8 cellular contexts compared by ENCODE assay signal in the genomic region with DNA sequence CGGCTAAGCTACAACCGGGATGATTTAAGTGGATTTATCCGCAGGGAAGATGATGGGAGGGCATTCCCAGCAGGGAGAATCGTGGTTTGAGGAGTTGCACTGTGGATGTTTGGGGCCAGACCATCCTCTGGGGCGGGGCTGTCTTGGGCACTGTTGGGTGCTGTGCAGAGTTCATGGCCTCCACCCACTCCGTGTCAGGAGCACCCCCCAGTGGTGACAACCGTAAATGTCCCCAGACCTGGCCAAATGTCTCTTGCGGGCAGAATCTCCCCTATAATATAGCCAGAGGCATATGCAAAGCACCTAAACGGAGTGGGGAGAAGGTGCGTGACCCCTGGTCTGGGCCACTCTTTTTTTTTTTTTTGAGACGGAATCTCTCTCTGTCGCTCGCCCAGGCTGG. TPM values are rescaled to one million over a fixed set of nuclear protein-coding genes. Genes with fewer than 3 reads are reported as not detected.
DNase-seq lines count a peak whose midpoint lies in the region; ATAC-seq and TF ChIP-seq lines count a peak whose summit lies in the region.

No MANE protein-coding gene starts in this region.

- H3K4me3 ChIP-seq in GM23248, result no peak overlapping the region
- no peak overlapping the region for H3K4me3 ChIP-seq in breast epithelium
- no peak overlapping the region for H3K4me3 ChIP-seq in mesendoderm (ENCODE audit: low read length)
- no peak overlapping the region for H3K4me3 ChIP-seq in testis

- no peak overlapping the region for H3K56ac ChIP-seq in mesendoderm (ENCODE audit: low read length)

- H3K27ac ChIP-seq in GM23248 (no peak overlapping the region), breast epithelium (peak overlapping the region in 1 of 2 donors; percentile 5), mesendoderm (ENCODE audit: low read depth, low read length) (no peak overlapping the region), testis (no peak overlapping the region)

- TF ChIP-seq CTCF in breast epithelium (IDR thresholded peaks at IDR 0.05), result peak in 2 of 3 donors; percentile 29 to 30
- TF ChIP-seq CTCF in testis (IDR thresholded peaks at IDR 0.05), result peak in 2 of 3 experiments; percentile 42 to 50

- ATAC-seq in HG03520 (IDR thresholded peaks at IDR 0.05; ENCODE audit: unreplicated experiment) (no peak), GM19023 (IDR thresholded peaks at IDR 0.05; ENCODE audit: unreplicated experiment) (no peak)

- no peak overlapping the region for H2AK5ac ChIP-seq in mesendoderm (ENCODE audit: low read length)

- H4K5ac ChIP-seq in mesendoderm (ENCODE audit: low read length), result no peak overlapping the region

- no peaks in the 10 kb centered on the region for H3K79me1 ChIP-seq in mesendoderm (ENCODE audit: low read length)

- H3K27me3 ChIP-seq in GM23248 (replicated peaks; ENCODE audit: insufficient read depth), result no peaks in the 10 kb centered on the region
- no peaks in the 10 kb centered on the region for H3K27me3 ChIP-seq in breast epithelium
- no peaks in the 10 kb centered on the region for H3K27me3 ChIP-seq in mesendoderm (ENCODE audit: insufficient read depth, low read length, poor library complexity)
- no peaks in the 10 kb centered on the region for H3K27me3 ChIP-seq in testis

- no peak overlapping the region for H3K4ac ChIP-seq in mesendoderm (ENCODE audit: low read depth, low read length)

- TF ChIP-seq POLR2A in breast epithelium (IDR thresholded peaks at IDR 0.05), result no peak
- TF ChIP-seq POLR2A in testis (IDR thresholded peaks at IDR 0.05), result no peak

- WGBS in GM23248 (ENCODE audit: low coverage in 1 of 2, low lambda C conversion rate in 2 of 2, missing lambda C conversion rate in 2 of 2), 2 experiments, result 64 to 76% methylated on average over 12 to 13 of the region's 13 CpGs
- WGBS in mesendoderm (ENCODE audit: extremely low coverage, insufficient coverage, low lambda C conversion rate), result no CpG with 5 or more reads among the region's 13 CpGs
- 79 to 82% methylated on average over 13 of the region's 13 CpGs for WGBS in testis, 2 donors

- H3K79me2 ChIP-seq in GM23248 (ENCODE audit: insufficient read depth) (peaks cover 80% of the 10 kb centered on the region), mesendoderm (ENCODE audit: control insufficient read depth, insufficient read depth, low read length) (no peaks in the 10 kb centered on the region)

- no peaks in the 10 kb centered on the region for H4K20me1 ChIP-seq in GM23248 (ENCODE audit: insufficient read depth)

- no peak overlapping the region for H3K18ac ChIP-seq in mesendoderm (ENCODE audit: low read length)

- H2BK15ac ChIP-seq in mesendoderm (replicated peaks; ENCODE audit: low read depth), result no peak overlapping the region

- H3K4me1 ChIP-seq in GM23248 (ENCODE audit: insufficient read depth) (no peaks in the 10 kb centered on the region), breast epithelium (no peaks in the 10 kb centered on the region), mesendoderm (ENCODE audit: control insufficient read depth, low read depth, low read length) (peaks cover 6% of the 10 kb centered on the region), testis (peaks cover 17% of the 10 kb centered on the region)

- no peak overlapping the region for H2BK5ac ChIP-seq in mesendoderm (ENCODE audit: low read length)

- DNase-seq in 8988T, result peak; percentile 75
- DNase-seq in GM23248, result peak; percentile 44
- peak; percentile 57 for DNase-seq in UCSD-AML1 (lab: John Stamatoyannopoulos, UW; ENCODE audit: unreplicated experiment)
- no peak for DNase-seq in breast epithelium (ENCODE audit: low spot score in 2 of 2)
- DNase-seq in mesendoderm, result peak; percentile 74
- DNase-seq in testis, result peak; percentile 51

- 0 out of 2 replicates have a peak, but pooled peaks cover 4% of the 10 kb centered on the region for H3F3A ChIP-seq in GM23248 (ENCODE audit: insufficient read depth)

- H3K9me3 ChIP-seq in GM23248 (ENCODE audit: low read depth) (no peaks in the 10 kb centered on the region), breast epithelium (no peaks in the 10 kb centered on the region), testis (no peaks in the 10 kb centered on the region)

- H2AFZ ChIP-seq in GM23248, result no peak overlapping the region

- no peak overlapping the region for H2BK120ac ChIP-seq in mesendoderm (ENCODE audit: low read depth, low read length)

- H4K8ac ChIP-seq in mesendoderm (ENCODE audit: low read depth, low read length), result no peak overlapping the region

- no peak overlapping the region for H3K4me2 ChIP-seq in GM23248 (ENCODE audit: unreplicated experiment)
- H3K4me2 ChIP-seq in mesendoderm (ENCODE audit: low read length), result no peak overlapping the region

- in situ Hi-C loops in GM23248 (cut with MboI), result no loop called here

- intact Hi-C loops in breast epithelium (cut with DNase I; ENCODE audit: low total_unique reads), result no loop called here
- intact Hi-C loops in testis (cut with DNase I; ENCODE audit: low total_unique reads), result no loop called here

- H3K36me3 ChIP-seq in GM23248 (ENCODE audit: low read depth) (peaks cover 17% of the 10 kb centered on the region), breast epithelium (no peaks in the 10 kb centered on the region), mesendoderm (ENCODE audit: control insufficient read depth, insufficient read depth, low read length) (no peaks in the 10 kb centered on the region), testis (ENCODE audit: low read depth, missing control alignments) (no peaks in the 10 kb centered on the region)

- H3K9me2 ChIP-seq in GM23248 (ENCODE audit: insufficient read depth), result no peaks in the 10 kb centered on the region

- no peak overlapping the region for H3K23ac ChIP-seq in mesendoderm (ENCODE audit: low read length)

- no peak overlapping the region for H3K9ac ChIP-seq in GM23248
- no peak overlapping the region for H3K9ac ChIP-seq in mesendoderm (ENCODE audit: low read length)

RNA-seq across cellular contexts. Expression of a gene that starts 40.2 kb away (rescaled TPM):
- not detected in 2 replicates for total RNA-seq in GM23248 (2014; rRNA removed; shearing (Covaris generic))
- not detected in 2 replicates for polyA plus RNA-seq in GM23248 (2016; fragmentation: Nextera tagmentation; extraction: Ambion mirVana)
- total RNA-seq in breast epithelium, result 1 to 10 TPM in 2 of 3 donors, not detected in 1; 2.0 to 6.7 TPM
- polyA plus RNA-seq in mesendoderm (2013, experiment 1 of 2), result 6.4 TPM
- polyA plus RNA-seq in mesendoderm (2013, experiment 2 of 2), result 5.3 TPM
- total RNA-seq in testis, result 1 to 10 TPM; 1.3 to 3.1 TPM
- polyA plus RNA-seq in testis (ENCODE audit: insufficient read depth, low read depth, low replicate concordance), result 10.1 TPM

RNA-seq across cellular contexts. Expression of a gene that starts 43.2 kb away (rescaled TPM):
- total RNA-seq in GM23248 (2014; rRNA removed; shearing (Covaris generic)), result not detected in 2 replicates
- polyA plus RNA-seq in GM23248 (2016; fragmentation: Nextera tagmentation; extraction: Ambion mirVana) (not detected in 2 replicates), testis (ENCODE audit: insufficient read depth, low read depth, low replicate concordance) (not detected)
- total RNA-seq in breast epithelium (not detected), testis (not detected)
- not detected for polyA plus RNA-seq in mesendoderm (2013, experiment 1 of 2)
- not detected for polyA plus RNA-seq in mesendoderm (2013, experiment 2 of 2)

Comparison
In these comparisons a context has a peak if more than half of its experiments do, and no peak if none do; other contexts are left out.
1. DNase-seq: peak in 8988T (single experiment), GM23248 (single experiment), UCSD-AML1 (single experiment), mesendoderm (single experiment) and testis (single experiment); none in breast epithelium (0 of 2).